6 cellular contexts compared by ENCODE assay signal in the genomic region with DNA sequence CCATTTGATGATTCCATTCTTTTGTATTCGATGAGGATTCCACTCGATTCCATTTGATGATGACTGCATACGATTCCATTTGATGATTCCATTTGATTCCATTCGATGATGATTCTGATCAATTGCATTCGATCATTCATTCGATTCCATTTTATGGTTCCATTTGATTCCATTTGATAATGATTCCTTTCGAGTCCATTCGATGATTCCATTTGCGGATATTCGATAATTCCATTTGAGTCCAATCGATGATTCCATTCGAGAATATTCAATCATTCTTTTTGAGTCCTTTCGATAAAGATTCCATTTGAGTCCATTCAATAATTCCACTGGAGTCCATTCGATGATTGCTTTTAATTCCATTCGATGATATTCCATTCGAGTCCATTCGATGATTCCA.
DNase-seq lines count a peak whose midpoint lies in the region; ATAC-seq and TF ChIP-seq lines count a peak whose summit lies in the region.
"Not testable (repeated sequence)": the region's sequence is repeated elsewhere in the genome, so short reads cannot be mapped to it uniquely, and the experiment has no call there.

No MANE protein-coding gene starts in this region.

- H3K4me1 Mint-ChIP-seq in activated CD4-positive, alpha-beta T cell treated with anti-CD3 and anti-CD28 coated beads, Interleukin-2, amount 10 ng/mL, durations not matched to agents 24 days and 14 days; activated CD8-positive, alpha-beta T cell treated with anti-CD3 and anti-CD28 coated beads, Interleukin-2, amount 10 ng/mL, durations not matched to agents 7 days and 5 days (ENCODE audit: low read depth); progenitor cell of endocrine pancreas (ENCODE audit: low read depth); type B pancreatic cell (ENCODE audit: unreplicated experiment): not testable (repeated sequence)

- TF ChIP-seq CTCF in fibroblast of mammary gland (conservative IDR thresholded peaks at IDR 0.05; ENCODE audit: control insufficient read depth, insufficient read depth, low read depth, low read length); progenitor cell of endocrine pancreas (IDR thresholded peaks at IDR 0.05; ENCODE audit: unreplicated experiment); type B pancreatic cell (conservative IDR thresholded peaks at IDR 0.05): not testable (repeated sequence)

- POLR2A ChIA-PET in activated CD8-positive, alpha-beta T cell treated with anti-CD3 and anti-CD28 coated beads, Interleukin-2, amount 10 ng/mL, durations not matched to agents 7 days and 5 days (lab: Charles Lee), result not testable (repeated sequence)

- not testable (repeated sequence) for H3K27ac Mint-ChIP-seq in activated CD4-positive, alpha-beta T cell treated with anti-CD3 and anti-CD28 coated beads, Interleukin-2, amount 10 ng/mL, durations not matched to agents 24 days and 14 days; activated CD8-positive, alpha-beta T cell treated with anti-CD3 and anti-CD28 coated beads, Interleukin-2, amount 10 ng/mL, durations not matched to agents 7 days and 5 days; type B pancreatic cell
- H3K27ac Mint-ChIP-seq in progenitor cell of endocrine pancreas, result peak overlapping the region; percentile 11

- intact Hi-C loops in activated CD4-positive, alpha-beta T cell treated with anti-CD3 and anti-CD28 coated beads, Interleukin-2, amount 10 ng/mL, durations not matched to agents 24 days and 14 days (cut with micrococcal nuclease), result not testable (repeated sequence)

- CTCF ChIA-PET in activated CD8-positive, alpha-beta T cell treated with anti-CD3 and anti-CD28 coated beads, Interleukin-2, amount 10 ng/mL, durations not matched to agents 7 days and 5 days (lab: Charles Lee), result not testable (repeated sequence)

- H3K36me3 Mint-ChIP-seq in activated CD4-positive, alpha-beta T cell treated with anti-CD3 and anti-CD28 coated beads, Interleukin-2, amount 10 ng/mL, durations not matched to agents 24 days and 14 days (ENCODE audit: low read depth); activated CD8-positive, alpha-beta T cell treated with anti-CD3 and anti-CD28 coated beads, Interleukin-2, amount 10 ng/mL, durations not matched to agents 7 days and 5 days (ENCODE audit: low read depth); type B pancreatic cell: not testable (repeated sequence)
- H3K36me3 Mint-ChIP-seq in progenitor cell of endocrine pancreas (ENCODE audit: insufficient read depth), result peaks cover 11% of the 10 kb centered on the region

- H3K27me3 Mint-ChIP-seq in activated CD4-positive, alpha-beta T cell treated with anti-CD3 and anti-CD28 coated beads, Interleukin-2, amount 10 ng/mL, durations not matched to agents 24 days and 14 days; activated CD8-positive, alpha-beta T cell treated with anti-CD3 and anti-CD28 coated beads, Interleukin-2, amount 10 ng/mL, durations not matched to agents 7 days and 5 days (ENCODE audit: low read depth); progenitor cell of endocrine pancreas; type B pancreatic cell: not testable (repeated sequence)

- DNase-seq in Ammon's horn (ENCODE audit: low spot score) (peak; percentile 2), fibroblast of mammary gland (ENCODE audit: low read depth) (peak; percentile 1), progenitor cell of endocrine pancreas (ENCODE audit: low spot score, unreplicated experiment) (peak; percentile 10), type B pancreatic cell (ENCODE audit: extremely low spot score, unreplicated experiment) (peak; percentile 62)
- DNase-seq in activated CD4-positive, alpha-beta T cell treated with anti-CD3 and anti-CD28 coated beads, Interleukin-2, amount 10 ng/mL, durations not matched to agents 24 days and 14 days, result peak; percentile 59
- DNase-seq in activated CD8-positive, alpha-beta T cell treated with anti-CD3 and anti-CD28 coated beads, Interleukin-2, amount 10 ng/mL, durations not matched to agents 7 days and 5 days, result peak; percentile 22

- not testable (repeated sequence) for H3K9me3 Mint-ChIP-seq in activated CD4-positive, alpha-beta T cell treated with anti-CD3 and anti-CD28 coated beads, Interleukin-2, amount 10 ng/mL, durations not matched to agents 24 days and 14 days; activated CD8-positive, alpha-beta T cell treated with anti-CD3 and anti-CD28 coated beads, Interleukin-2, amount 10 ng/mL, durations not matched to agents 7 days and 5 days (ENCODE audit: insufficient read depth); type B pancreatic cell
- H3K9me3 Mint-ChIP-seq in progenitor cell of endocrine pancreas (ENCODE audit: low read depth), result peaks cover 16% of the 10 kb centered on the region

- not testable (repeated sequence) for H3K4me3 ChIP-seq in fibroblast of mammary gland (ENCODE audit: control insufficient read depth, low read depth, low read length)

- ATAC-seq in activated CD8-positive, alpha-beta T cell treated with anti-CD3 and anti-CD28 coated beads, Interleukin-2, amount 10 ng/mL, durations not matched to agents 7 days and 5 days, result not testable (repeated sequence)

- not testable (repeated sequence) for H3K4me3 Mint-ChIP-seq in activated CD4-positive, alpha-beta T cell treated with anti-CD3 and anti-CD28 coated beads, Interleukin-2, amount 10 ng/mL, durations not matched to agents 24 days and 14 days; activated CD8-positive, alpha-beta T cell treated with anti-CD3 and anti-CD28 coated beads, Interleukin-2, amount 10 ng/mL, durations not matched to agents 7 days and 5 days; progenitor cell of endocrine pancreas (ENCODE audit: low read depth); type B pancreatic cell

Comparison
In these comparisons a context has a peak if more than half of its experiments do, and no peak if none do; other contexts are left out.
1. DNase-seq: peak in every context shown above with its lines; median percentile 62 in type B pancreatic cell; 59 in activated CD4-positive, alpha-beta T cell treated with anti-CD3 and anti-CD28 coated beads, Interleukin-2, amount 10 ng/mL, durations not matched to agents 24 days and 14 days; 22 in activated CD8-positive, alpha-beta T cell treated with anti-CD3 and anti-CD28 coated beads, Interleukin-2, amount 10 ng/mL, durations not matched to agents 7 days and 5 days; 10 in progenitor cell of endocrine pancreas; 2 in Ammon's horn; 1 in fibroblast of mammary gland.